ENCODE assay signal across 2 cellular contexts in genomic region chr1:50416553-50417453, GRCh38.
TF ChIP-seq lines count a peak whose summit lies in the region.

No MANE protein-coding gene starts in this region.

TF ChIP-seq in A549, 52 proteins besides CTCF, POLR2A, EP300 and RAD21 (continued from another document):
- TF ChIP-seq HMGXB4 (CRISPR knock-in tag; IDR thresholded peaks at IDR 0.05; ENCODE audit: borderline replicate concordance) (no peak), PBX3 (IDR thresholded peaks at IDR 0.05) (no peak), CBX2 (IDR thresholded peaks at IDR 0.05; ENCODE audit: borderline replicate concordance, low read depth) (no peak), TP53 (CRISPR knock-in tag; IDR thresholded peaks at IDR 0.05) (no peak), E2F6 (IDR thresholded peaks at IDR 0.05; ENCODE audit: borderline replicate concordance, low read depth) (no peak), CEBPB (IDR thresholded peaks at IDR 0.05) (no peak), SMC3 (IDR thresholded peaks at IDR 0.05) (no peak), RFX5 (IDR thresholded peaks at IDR 0.05) (no peak), JUNB (IDR thresholded peaks at IDR 0.05) (no peak), HOXB13 (CRISPR knock-in tag; IDR thresholded peaks at IDR 0.05; ENCODE audit: low read depth) (no peak), HDAC2 (IDR thresholded peaks at IDR 0.05) (no peak), RNF2 (IDR thresholded peaks at IDR 0.05; ENCODE audit: borderline replicate concordance, low read depth) (no peak), TFCP2L1 (CRISPR knock-in tag; IDR thresholded peaks at IDR 0.05) (no peak), USF2 (IDR thresholded peaks at IDR 0.05) (no peak), ZNF302 (CRISPR knock-in tag; IDR thresholded peaks at IDR 0.05) (no peak), ESRRA (IDR thresholded peaks at IDR 0.05; ENCODE audit: borderline replicate concordance, low read length) (no peak), MAFK (IDR thresholded peaks at IDR 0.05; ENCODE audit: partially characterized antibody) (no peak), ATOH8 (CRISPR knock-in tag; IDR thresholded peaks at IDR 0.05; ENCODE audit: low read depth) (no peak)

TF ChIP-seq in HepG2, 621 proteins besides CTCF, POLR2A, EP300 and RAD21 (continued from another document):
- no peak for TF ChIP-seq ZNF770 (CRISPR knock-in tag; IDR thresholded peaks at IDR 0.05)
- TF ChIP-seq HMGA1 (CRISPR knock-in tag; conservative IDR thresholded peaks at IDR 0.05): no peak
